8 cellular contexts compared by ENCODE assay signal in genomic region chr6:117449549-117450439, GRCh38. TPM values are rescaled to one million over a fixed set of nuclear protein-coding genes. Genes with fewer than 3 reads are reported as not detected.
A peak's percentile ranks its signal among the peaks of the same experiment; 100 is the strongest.
DNase-seq lines count a peak whose midpoint lies in the region; ATAC-seq and TF ChIP-seq lines count a peak whose summit lies in the region.

No MANE protein-coding gene starts in this region.

- intact Hi-C loops in PC-9 (cut with micrococcal nuclease; ENCODE audit: unreplicated experiment): loop anchor here (1.0 to 5.0 kb wide), 6 partner anchors 101 to 383 kb away; partner anchors contain the start of gene GOPC

- H2AFZ ChIP-seq in DND-41 (ENCODE audit: low read depth, low read length) (no peak overlapping the region), PC-9 (no peak overlapping the region)

- H3K4me3 ChIP-seq in DND-41 (ENCODE audit: low read depth in 1 of 2, low read length in 2 of 2) (no peak overlapping the region), PC-9 (no peak overlapping the region)

- H3K4me1 ChIP-seq in DND-41 (ENCODE audit: insufficient read depth, low read length): no peaks in the 10 kb centered on the region
- peaks cover 41% of the 10 kb centered on the region for H3K4me1 ChIP-seq in PC-9 (replicated peaks; ENCODE audit: insufficient read depth)

- POLR2A ChIA-PET in PC-9 (lab: Charles Lee; ENCODE audit: unreplicated experiment): interaction anchor here (0.6 kb wide), 1 partner anchor 1894 kb away, joined by 10 read pairs; no protein-coding TSS in a partner anchor

- H3K4me2 ChIP-seq in DND-41 (ENCODE audit: insufficient read depth, low read length): no peak overlapping the region
- peak overlapping the region; percentile 61 for H3K4me2 ChIP-seq in PC-9

- H4K20me1 ChIP-seq in DND-41 (ENCODE audit: insufficient read depth, low read length) (no peaks in the 10 kb centered on the region), PC-9 (ENCODE audit: insufficient read depth) (no peaks in the 10 kb centered on the region)

- H3K36me3 Mint-ChIP-seq in activated T-cell treated with anti-CD3 and anti-CD28 coated beads, Interleukin-2, amount 50 U/mL, for 24 hours (ENCODE audit: low read depth): no peaks in the 10 kb centered on the region
- H3K36me3 Mint-ChIP-seq in progenitor cell of endocrine pancreas (ENCODE audit: insufficient read depth): no peaks in the 10 kb centered on the region

- H3K27ac Mint-ChIP-seq in activated T-cell treated with anti-CD3 and anti-CD28 coated beads, Interleukin-2, amount 50 U/mL, for 24 hours: no peak overlapping the region
- peak overlapping the region; percentile 49 for H3K27ac Mint-ChIP-seq in progenitor cell of endocrine pancreas

- H3K36me3 ChIP-seq in DND-41 (ENCODE audit: insufficient read depth, low read length): no peaks in the 10 kb centered on the region
- no peaks in the 10 kb centered on the region for H3K36me3 ChIP-seq in PC-9 (ENCODE audit: low read depth)

- H3K79me2 ChIP-seq in DND-41 (ENCODE audit: insufficient read depth, low read length): no peaks in the 10 kb centered on the region
- H3K79me2 ChIP-seq in PC-9 (ENCODE audit: low read depth): no peaks in the 10 kb centered on the region

- H3K9me3 ChIP-seq in DND-41 (ENCODE audit: insufficient read depth, low read length, severe bottlenecking) (no peaks in the 10 kb centered on the region), PC-9 (ENCODE audit: insufficient read depth, low read depth) (peaks cover under 1% of the 10 kb centered on the region; the same call in 1 of the 2 replicates)

- H3K27ac ChIP-seq in DND-41 (ENCODE audit: low read length) (no peak overlapping the region), PC-9 (peak overlapping the region; percentile 49; the same call in 1 of the 2 replicates)

- H3K27me3 Mint-ChIP-seq in activated T-cell treated with anti-CD3 and anti-CD28 coated beads, Interleukin-2, amount 50 U/mL, for 24 hours: peaks cover 37% of the 10 kb centered on the region
- H3K27me3 Mint-ChIP-seq in progenitor cell of endocrine pancreas: no peaks in the 10 kb centered on the region

- H3K9me2 ChIP-seq in PC-9 (ENCODE audit: insufficient read depth): no peaks in the 10 kb centered on the region

- peaks cover 4% of the 10 kb centered on the region for H3K27me3 ChIP-seq in DND-41 (ENCODE audit: insufficient read depth, low read length, poor library complexity)
- H3K27me3 ChIP-seq in PC-9 (ENCODE audit: insufficient read depth, low read depth): no peaks in the 10 kb centered on the region

- CTCF ChIA-PET in PC-9 (lab: Charles Lee): interaction anchor here (0.6 to 1.7 kb wide), 10 partner anchors 14 to 938 kb away, joined by 3 to 8 read pairs (median 4); partner anchors contain the start of genes CALHM5 and GOPC

- BruUV-seq in PC-9 (replicated peaks; lab: Mats Ljungman, UMichigan): no TSS peak

- ATAC-seq in DND-41 (ENCODE audit: insufficient read depth, low read depth) (0 out of 3 replicates have a peak, but pooled peaks have one; percentile 48), HG03175 (IDR thresholded peaks at IDR 0.05; ENCODE audit: unreplicated experiment) (no peak)

- no peak overlapping the region for H3K9ac ChIP-seq in DND-41 (ENCODE audit: low read depth, low read length)

- H3K4me3 Mint-ChIP-seq in activated T-cell treated with anti-CD3 and anti-CD28 coated beads, Interleukin-2, amount 50 U/mL, for 24 hours: no peak overlapping the region
- H3K4me3 Mint-ChIP-seq in progenitor cell of endocrine pancreas (ENCODE audit: low read depth): no peak overlapping the region

- no peaks in the 10 kb centered on the region for H3K9me3 Mint-ChIP-seq in activated T-cell treated with anti-CD3 and anti-CD28 coated beads, Interleukin-2, amount 50 U/mL, for 24 hours
- no peaks in the 10 kb centered on the region for H3K9me3 Mint-ChIP-seq in progenitor cell of endocrine pancreas (ENCODE audit: low read depth)

- peaks cover 2% of the 10 kb centered on the region for H3K4me1 Mint-ChIP-seq in activated T-cell treated with anti-CD3 and anti-CD28 coated beads, Interleukin-2, amount 50 U/mL, for 24 hours (ENCODE audit: low read depth)
- peaks cover 33% of the 10 kb centered on the region for H3K4me1 Mint-ChIP-seq in progenitor cell of endocrine pancreas (ENCODE audit: low read depth)

- TF ChIP-seq CTCF in DND-41 (IDR thresholded peaks at IDR 0.05; ENCODE audit: borderline replicate concordance, extremely low read depth, low read length, poor library complexity, severe bottlenecking) (peak; percentile 79), PC-9 (conservative IDR thresholded peaks at IDR 0.05) (peak; percentile 95), progenitor cell of endocrine pancreas (IDR thresholded peaks at IDR 0.05; ENCODE audit: unreplicated experiment) (peak; percentile 91)

- peak; percentile 60 for DNase-seq in DND-41
- DNase-seq in HuH-7 (ENCODE audit: low spot score): peak; percentile 20
- DNase-seq in PC-9: peak; percentile 40 to 70
- peak; percentile 39 for DNase-seq in activated T-cell treated with anti-CD3 and anti-CD28 coated beads, Interleukin-2, amount 50 U/mL, for 24 hours
- DNase-seq in fibroblast of the conjunctiva (ENCODE audit: low read depth): peak; percentile 76
- peak; percentile 29 for DNase-seq in progenitor cell of endocrine pancreas (ENCODE audit: low spot score, unreplicated experiment)
- DNase-seq in cortex of kidney (lab: John Stamatoyannopoulos, UW): no peak

- H3F3A ChIP-seq in PC-9 (ENCODE audit: insufficient read depth, low read depth): peaks cover 24% of the 10 kb centered on the region

RNA-seq across cellular contexts. Expression of gene ROS1, which starts 24.1 kb away (rescaled TPM):
- total RNA-seq in PC-9 (2021) (not detected in 2 replicates), progenitor cell of endocrine pancreas (0.14 and 0.22 TPM in 2 replicates)

RNA-seq across cellular contexts. Expression of gene DCBLD1, which starts 32.7 kb away (rescaled TPM):
- total RNA-seq in PC-9 (2021) (5.7 and 6.1 TPM in 2 replicates), progenitor cell of endocrine pancreas (36.1 and 37.4 TPM in 2 replicates)
